ENCODE assay signal across 8 cellular contexts in the genomic region with DNA sequence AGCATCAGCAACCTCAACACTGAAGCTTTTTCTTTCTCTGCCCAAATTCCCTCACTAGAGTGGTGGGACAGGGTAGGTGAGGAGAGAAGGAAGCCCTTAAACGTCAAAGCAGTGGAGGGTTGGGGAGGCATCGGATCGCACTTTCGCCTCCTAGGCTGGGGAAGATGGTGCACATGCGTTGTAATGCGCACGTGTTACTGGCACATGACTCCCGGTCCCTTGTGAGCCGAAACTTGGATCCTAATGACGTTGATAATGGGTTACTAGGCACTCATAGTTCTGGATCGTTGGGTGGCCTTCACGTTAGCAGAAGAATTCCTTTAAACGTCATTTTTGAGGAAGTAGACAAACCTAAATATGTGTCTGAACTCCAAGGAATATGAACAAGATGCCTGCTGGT. TPM values are rescaled to one million over a fixed set of nuclear protein-coding genes. Genes with fewer than 3 reads are reported as not detected.
"Had no signal": no experiment of that assay in that cellular context is flagged by ENCODE, and none has a peak within 500 bp of the region (broad histone marks: within the 10 kb centered on the region; RNA-seq: fewer than 3 reads in every experiment).

A gene with protein sequence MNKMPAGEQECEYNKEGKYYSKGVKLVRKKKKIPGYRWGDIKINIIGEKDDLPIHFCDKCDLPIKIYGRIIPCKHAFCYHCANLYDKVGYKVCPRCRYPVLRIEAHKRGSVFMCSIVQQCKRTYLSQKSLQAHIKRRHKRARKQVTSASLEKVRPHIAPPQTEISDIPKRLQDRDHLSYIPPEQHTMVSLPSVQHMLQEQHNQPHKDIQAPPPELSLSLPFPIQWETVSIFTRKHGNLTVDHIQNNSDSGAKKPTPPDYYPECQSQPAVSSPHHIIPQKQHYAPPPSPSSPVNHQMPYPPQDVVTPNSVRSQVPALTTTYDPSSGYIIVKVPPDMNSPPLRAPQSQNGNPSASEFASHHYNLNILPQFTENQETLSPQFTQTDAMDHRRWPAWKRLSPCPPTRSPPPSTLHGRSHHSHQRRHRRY (plus strand): TSS at position 301 of the 400 bp plus-strand sequence. CDS start 79 bp downstream, at position 380.

- H3K27ac ChIP-seq: HL-60 had no signal

- ATAC-seq: HepG2, K562 had no signal

- H3K36me3 Mint-ChIP-seq: IgD-negative memory B cell had no signal

- DNase-seq: IMR-90, KBM-7 had no signal

- H3K4me3 ChIP-seq: K562 had no signal

- H3K27me3 Mint-ChIP-seq: IgD-negative memory B cell had no signal

- FAIRE-seq: HepG2, K562 had no signal

- H3K27ac Mint-ChIP-seq: IgD-negative memory B cell had no signal

RNA-seq across cellular contexts. Expression of the gene that starts here (rescaled TPM):
- total RNA-seq: HepG2, HT-29, HT1080, IMR-90, K562 had no signal
- polyA plus RNA-seq: HepG2, IgD-negative memory B cell, IMR-90, K562 had no signal
